In the genomic region with DNA sequence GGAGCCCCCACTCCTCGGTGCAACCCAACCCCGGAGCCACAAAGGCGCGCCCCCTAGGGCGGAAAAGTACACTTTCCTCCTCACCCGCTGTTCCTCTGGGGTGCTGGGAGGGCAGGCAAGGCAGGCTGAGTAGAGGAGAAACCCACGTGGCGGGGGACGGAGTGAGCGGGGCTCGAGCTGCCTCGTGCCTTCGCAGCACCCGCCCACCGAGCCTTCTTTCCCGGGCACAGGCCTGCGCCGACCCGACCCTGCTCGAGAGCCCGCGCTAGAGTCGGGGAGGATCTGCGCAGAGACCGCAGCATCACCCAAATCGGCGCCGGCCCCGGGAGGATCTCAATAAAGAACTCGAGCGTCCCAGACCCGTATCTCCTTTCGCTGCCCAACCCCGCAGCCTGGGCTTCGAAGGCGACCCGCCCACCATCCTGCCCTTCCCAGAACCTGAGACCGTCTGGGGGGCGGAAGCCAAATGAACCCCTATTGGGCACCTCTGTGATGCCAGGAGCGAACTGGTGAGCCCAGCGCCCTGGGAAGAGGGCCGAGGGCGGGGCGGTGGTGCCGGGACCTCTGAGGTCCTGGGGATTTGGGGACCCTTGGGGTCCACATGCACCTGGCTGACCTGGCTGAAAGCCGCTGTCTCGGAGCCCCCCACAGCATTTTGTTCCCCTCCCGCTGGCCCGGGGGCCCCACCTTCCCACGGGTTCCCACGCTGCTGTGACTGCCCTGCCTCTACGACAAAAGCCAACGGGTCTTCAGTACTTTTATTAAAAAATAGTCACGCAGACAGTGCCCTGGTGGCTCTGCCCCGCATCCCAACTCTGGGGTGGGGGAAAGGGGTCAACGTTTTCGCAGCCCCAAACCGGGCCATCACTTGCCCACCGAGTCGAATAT, we compare ENCODE assay signal across 11 cellular contexts. TPM values are rescaled to one million over a fixed set of nuclear protein-coding genes. Genes with fewer than 3 reads are reported as not detected.
DNase-seq lines count a peak whose midpoint lies in the region; ATAC-seq lines count a peak whose summit lies in the region.
"Had no signal": no experiment of that assay in that cellular context is flagged by ENCODE, and none has a peak within 500 bp of the region (broad histone marks: within the 10 kb centered on the region; RNA-seq: fewer than 3 reads in every experiment).

No MANE protein-coding gene starts in this region.

- peak; percentile 58 for DNase-seq in activated CD4-positive, alpha-beta T cell treated with anti-CD3 and anti-CD28 coated beads for 36 hours
- no peak for DNase-seq in activated CD4-positive, alpha-beta T cell treated with anti-CD3 and anti-CD28 coated beads for 1 hour
- DNase-seq in activated T-cell treated with anti-CD3 and anti-CD28 coated beads, Interleukin-2, amount 50 U/mL, for 24 hours: peak; percentile 67
- DNase-seq in iPS-NIHi7 (ENCODE audit: extremely low spot score): peak; percentile 28
- peak in 4 of 6 experiments; percentile 6 to 32 (median 20) for DNase-seq in stimulated activated naive CD4-positive, alpha-beta T cell (lab: John Stamatoyannopoulos, UW)
- no peak for DNase-seq in SK-N-DZ (ENCODE audit: low spot score)
- no peak for DNase-seq in epidermal melanocyte (ENCODE audit: insufficient read length, low spot score)
- DNase-seq: ovary, uterus had no signal

- no peak overlapping the region for H3K27ac Mint-ChIP-seq in activated CD4-positive, alpha-beta T cell treated with anti-CD3 and anti-CD28 coated beads for 36 hours
- H3K27ac Mint-ChIP-seq in activated T-cell treated with anti-CD3 and anti-CD28 coated beads, Interleukin-2, amount 50 U/mL, for 24 hours: no peak overlapping the region

- peak; percentile 57 for ATAC-seq in activated CD4-positive, alpha-beta T cell treated with anti-CD3 and anti-CD28 coated beads for 36 hours
- no peak for ATAC-seq in GM19035 (IDR thresholded peaks at IDR 0.05; ENCODE audit: unreplicated experiment)

- H3K27me3 Mint-ChIP-seq in activated CD4-positive, alpha-beta T cell treated with anti-CD3 and anti-CD28 coated beads for 36 hours: peaks cover 10% of the 10 kb centered on the region
- H3K27me3 Mint-ChIP-seq in activated T-cell treated with anti-CD3 and anti-CD28 coated beads, Interleukin-2, amount 50 U/mL, for 24 hours: peaks cover 42% of the 10 kb centered on the region

- H3K36me3 Mint-ChIP-seq in activated CD4-positive, alpha-beta T cell treated with anti-CD3 and anti-CD28 coated beads for 36 hours (ENCODE audit: low read depth): peaks cover 23% of the 10 kb centered on the region
- peaks cover 29% of the 10 kb centered on the region for H3K36me3 Mint-ChIP-seq in activated T-cell treated with anti-CD3 and anti-CD28 coated beads, Interleukin-2, amount 50 U/mL, for 24 hours (ENCODE audit: low read depth)

- peak overlapping the region; percentile 33 for H3K4me3 Mint-ChIP-seq in activated CD4-positive, alpha-beta T cell treated with anti-CD3 and anti-CD28 coated beads for 36 hours
- peak overlapping the region; percentile 35 for H3K4me3 Mint-ChIP-seq in activated T-cell treated with anti-CD3 and anti-CD28 coated beads, Interleukin-2, amount 50 U/mL, for 24 hours

- intact Hi-C loops in activated CD4-positive, alpha-beta T cell treated with anti-CD3 and anti-CD28 coated beads for 36 hours (cut with DNase I, micrococcal nuclease): loop anchor here in 1 of 2 experiments (5.0 to 10.0 kb wide), 2 partner anchors 45 to 462 kb away; partner anchors contain the start of genes DPYSL5 and SLC30A3

- CTCF ChIA-PET in activated CD4-positive, alpha-beta T cell treated with anti-CD3 and anti-CD28 coated beads for 36 hours (lab: Charles Lee): interaction anchor here (0.5 kb wide), 1 partner anchor 762 kb away, joined by 4 read pairs; no protein-coding TSS in a partner anchor

- H3K4me1 Mint-ChIP-seq in activated CD4-positive, alpha-beta T cell treated with anti-CD3 and anti-CD28 coated beads for 36 hours: peaks cover 5% of the 10 kb centered on the region
- peaks cover 12% of the 10 kb centered on the region for H3K4me1 Mint-ChIP-seq in activated T-cell treated with anti-CD3 and anti-CD28 coated beads, Interleukin-2, amount 50 U/mL, for 24 hours (ENCODE audit: low read depth)

- H3K9me3 Mint-ChIP-seq in activated CD4-positive, alpha-beta T cell treated with anti-CD3 and anti-CD28 coated beads for 36 hours (ENCODE audit: low read depth): no peaks in the 10 kb centered on the region
- H3K9me3 Mint-ChIP-seq in activated T-cell treated with anti-CD3 and anti-CD28 coated beads, Interleukin-2, amount 50 U/mL, for 24 hours: no peaks in the 10 kb centered on the region

- POLR2A ChIA-PET in activated CD4-positive, alpha-beta T cell treated with anti-CD3 and anti-CD28 coated beads for 36 hours (lab: Charles Lee): no interaction called here

RNA-seq across cellular contexts. Expression of gene UCN, which starts 1.3 kb away (rescaled TPM):
- 1 to 10 TPM; 1.4 to 1.5 TPM for total RNA-seq in activated CD4-positive, alpha-beta T cell treated with anti-CD3 and anti-CD28 coated beads for 36 hours
- polyA plus RNA-seq in SK-N-DZ (2014; cell fraction: cytosol; rRNA removed): 2.8 and 3.0 TPM in 2 replicates
- 9.2 and 16.7 TPM in 2 replicates for polyA plus RNA-seq in SK-N-DZ (2014; cell fraction: nucleus; rRNA removed)

RNA-seq across cellular contexts. Expression of gene MPV17, which starts 16.0 kb away (rescaled TPM):
- 100 to 1,000 TPM in 1 of 2 experiments, 10 to 100 TPM in 1; 93.4 to 103 TPM for total RNA-seq in activated CD4-positive, alpha-beta T cell treated with anti-CD3 and anti-CD28 coated beads for 36 hours
- polyA plus RNA-seq in SK-N-DZ (2014; cell fraction: cytosol; rRNA removed): 65.6 and 76.2 TPM in 2 replicates
- 122 and 139 TPM in 2 replicates for polyA plus RNA-seq in SK-N-DZ (2014; cell fraction: nucleus; rRNA removed)

RNA-seq across cellular contexts. Expression of gene TRIM54, which starts 24.7 kb away (rescaled TPM):
- total RNA-seq in activated CD4-positive, alpha-beta T cell treated with anti-CD3 and anti-CD28 coated beads for 36 hours: under 1 TPM; 0.09 to 0.11 TPM
- not detected in 2 replicates for polyA plus RNA-seq in SK-N-DZ (2014; cell fraction: cytosol; rRNA removed)
- polyA plus RNA-seq in SK-N-DZ (2014; cell fraction: nucleus; rRNA removed): 0.41 and 0.88 TPM in 2 replicates

RNA-seq across cellular contexts. Expression of gene DNAJC5G, which starts 31.7 kb away (rescaled TPM):
- total RNA-seq in activated CD4-positive, alpha-beta T cell treated with anti-CD3 and anti-CD28 coated beads for 36 hours: not detected
- not detected in 2 replicates for polyA plus RNA-seq in SK-N-DZ (2014; cell fraction: cytosol; rRNA removed)
- polyA plus RNA-seq in SK-N-DZ (2014; cell fraction: nucleus; rRNA removed): 0.18 and 1.5 TPM in 2 replicates
- total RNA-seq: HT1080 had no signal

RNA-seq across cellular contexts. Expression of gene SLC30A3, which starts 44.1 kb away (rescaled TPM):
- under 1 TPM; 0.53 to 0.86 TPM for total RNA-seq in activated CD4-positive, alpha-beta T cell treated with anti-CD3 and anti-CD28 coated beads for 36 hours
- 1.2 and 1.9 TPM in 2 replicates for polyA plus RNA-seq in SK-N-DZ (2014; cell fraction: cytosol; rRNA removed)
- 3.8 and 6.4 TPM in 2 replicates for polyA plus RNA-seq in SK-N-DZ (2014; cell fraction: nucleus; rRNA removed)

Comparison
In these comparisons a context has a peak if more than half of its experiments do, and no peak if none do; other contexts are left out.
1. DNase-seq: peak in activated CD4-positive, alpha-beta T cell treated with anti-CD3 and anti-CD28 coated beads for 36 hours (single experiment), activated T-cell treated with anti-CD3 and anti-CD28 coated beads, Interleukin-2, amount 50 U/mL, for 24 hours (single experiment), iPS-NIHi7 (single experiment) and stimulated activated naive CD4-positive, alpha-beta T cell (4 of 6); none in activated CD4-positive, alpha-beta T cell treated with anti-CD3 and anti-CD28 coated beads for 1 hour (single experiment), SK-N-DZ (single experiment) and epidermal melanocyte (single experiment).